Comparison of ENCODE assay signal across 8 cellular contexts in the genomic region with DNA sequence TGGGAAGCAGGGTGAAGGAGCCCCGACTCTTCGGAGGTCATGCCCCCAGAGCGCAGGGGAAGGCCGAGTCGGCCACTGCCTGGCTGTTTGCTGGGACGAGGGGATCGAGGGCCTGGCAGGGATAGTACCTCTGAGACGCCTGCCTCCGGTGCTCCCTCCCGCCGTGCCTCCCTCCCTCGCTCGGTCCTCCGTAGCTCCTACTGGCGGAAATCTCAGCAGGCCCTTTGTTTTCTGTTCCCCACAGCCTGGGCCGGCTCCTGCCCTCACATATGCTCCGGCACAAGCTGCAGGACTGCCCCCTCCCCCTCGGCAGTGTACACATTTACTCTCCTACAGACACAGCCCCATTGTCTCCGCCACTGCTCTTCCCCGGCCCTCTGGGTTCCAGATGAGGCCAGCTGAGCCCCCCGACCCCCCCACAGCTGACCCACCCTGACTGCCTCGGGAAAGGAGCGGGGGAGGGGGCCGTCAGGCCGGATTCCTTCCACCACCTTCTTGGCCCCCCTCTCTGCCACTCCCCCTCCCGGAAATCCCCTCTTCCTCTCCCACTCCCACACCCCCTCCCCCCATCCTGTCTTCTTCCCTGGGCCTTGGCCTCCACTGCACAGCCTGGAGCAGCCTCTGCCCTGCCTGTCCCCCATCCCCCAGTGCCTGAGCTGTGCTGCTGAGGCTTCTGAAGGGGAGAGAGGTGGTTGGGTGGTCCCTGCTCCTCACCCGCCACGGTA. TPM values are rescaled to one million over a fixed set of nuclear protein-coding genes. Genes with fewer than 3 reads are reported as not detected.
DNase-seq lines count a peak whose midpoint lies in the region; ATAC-seq and TF ChIP-seq lines count a peak whose summit lies in the region.

No MANE protein-coding gene starts in this region.

- H3K4me3 ChIP-seq in GM06990 (replicated peaks; ENCODE audit: low read depth, low read length) (peak overlapping the region; percentile 72), gastroesophageal sphincter (peak overlapping the region; percentile 65 to 79), neuron (ENCODE audit: low read length) (peak overlapping the region; percentile 97)

- H3K4me1 ChIP-seq in gastroesophageal sphincter (peaks cover 0 to 62% (median 15%) of the 10 kb centered on the region in 3 donors), neuron (ENCODE audit: insufficient read depth, low read length) (peaks cover 27% of the 10 kb centered on the region)

- ATAC-seq in gastroesophageal sphincter: no peak
- ATAC-seq in GM21447 (IDR thresholded peaks at IDR 0.05; ENCODE audit: unreplicated experiment): no peak

- peaks cover 57% of the 10 kb centered on the region for H3K36me3 Mint-ChIP-seq in activated T-helper 2 cell treated with anti-CD3 and anti-CD28 coated beads, Interferon-gamma antibody, Interleukin-2, Interleukin-4, amounts not matched to agents 10 μg/mL and 5 μg/mL and 100 μg/mL, durations not matched to agents 14 hours and 24 hours and 36 hours (ENCODE audit: low read depth)

- DNase-seq in GM06990 (ENCODE audit: extremely low read depth, insufficient read length) (peak; percentile 55), NCI-H146 treated with DMSO at 0.1 percent for 48 hours (lab: John Stamatoyannopoulos, UW; ENCODE audit: unreplicated experiment) (peak; percentile 57), HEK293T (ENCODE audit: extremely low spot score) (no peak), cerebellar nuclear complex (lab: John Stamatoyannopoulos, UW) (no peak)
- peak; percentile 32 for DNase-seq in activated T-helper 2 cell treated with anti-CD3 and anti-CD28 coated beads, Interferon-gamma antibody, Interleukin-2, Interleukin-4, amounts not matched to agents 10 μg/mL and 5 μg/mL and 100 μg/mL, durations not matched to agents 14 hours and 24 hours and 36 hours (ENCODE audit: low spot score)

- H3K27me3 ChIP-seq in GM06990 (replicated peaks; ENCODE audit: control insufficient read depth, insufficient read depth, low read length) (no peaks in the 10 kb centered on the region), gastroesophageal sphincter (no peaks in the 10 kb centered on the region), neuron (ENCODE audit: insufficient read depth, low read length) (no peaks in the 10 kb centered on the region)

- intact Hi-C loops in activated T-helper 2 cell treated with anti-CD3 and anti-CD28 coated beads, Interferon-gamma antibody, Interleukin-2, Interleukin-4, amounts not matched to agents 10 μg/mL and 5 μg/mL and 100 μg/mL, durations not matched to agents 14 hours and 24 hours and 36 hours (cut with micrococcal nuclease): no loop called here

- no peaks in the 10 kb centered on the region for H3K27me3 Mint-ChIP-seq in activated T-helper 2 cell treated with anti-CD3 and anti-CD28 coated beads, Interferon-gamma antibody, Interleukin-2, Interleukin-4, amounts not matched to agents 10 μg/mL and 5 μg/mL and 100 μg/mL, durations not matched to agents 14 hours and 24 hours and 36 hours (ENCODE audit: low read depth)

- 3% methylated on average over 17 of the region's 28 CpGs; no CpG with 5 or more reads in 1 of the 2 donors for WGBS in gastroesophageal sphincter (ENCODE audit: low coverage in 1 of 2), 2 donors

- TF ChIP-seq POLR2A in gastroesophageal sphincter (IDR thresholded peaks at IDR 0.05): no peak

- peaks cover 22% of the 10 kb centered on the region for H3K4me1 Mint-ChIP-seq in activated T-helper 2 cell treated with anti-CD3 and anti-CD28 coated beads, Interferon-gamma antibody, Interleukin-2, Interleukin-4, amounts not matched to agents 10 μg/mL and 5 μg/mL and 100 μg/mL, durations not matched to agents 14 hours and 24 hours and 36 hours (ENCODE audit: low read depth)

- CTCF ChIA-PET in HEK293T (lab: Yijun Ruan, JAX): interaction anchor here (1.7 to 9.3 kb wide), 2 partner anchors 18 to 19 kb away, joined by 4 to 185 read pairs; a partner anchor contains a TSS

- peak overlapping the region; percentile 90 for H3K4me3 Mint-ChIP-seq in activated T-helper 2 cell treated with anti-CD3 and anti-CD28 coated beads, Interferon-gamma antibody, Interleukin-2, Interleukin-4, amounts not matched to agents 10 μg/mL and 5 μg/mL and 100 μg/mL, durations not matched to agents 14 hours and 24 hours and 36 hours (ENCODE audit: low read depth)

- H3K27ac Mint-ChIP-seq in activated T-helper 2 cell treated with anti-CD3 and anti-CD28 coated beads, Interferon-gamma antibody, Interleukin-2, Interleukin-4, amounts not matched to agents 10 μg/mL and 5 μg/mL and 100 μg/mL, durations not matched to agents 14 hours and 24 hours and 36 hours: peak overlapping the region; percentile 81

- TF ChIP-seq CTCF in GM06990 (IDR thresholded peaks at IDR 0.05; ENCODE audit: insufficient read depth, low read length, poor library complexity, severe bottlenecking) (no peak), gastroesophageal sphincter (IDR thresholded peaks at IDR 0.05) (peak in 1 of 4 experiments; percentile 15)

- no peaks in the 10 kb centered on the region for H3K9me3 ChIP-seq in gastroesophageal sphincter
- H3K9me3 ChIP-seq in neuron (ENCODE audit: low read length): no peaks in the 10 kb centered on the region

- H3K36me3 ChIP-seq in GM06990 (ENCODE audit: control insufficient read depth, insufficient read depth, low read length) (peaks cover 40% of the 10 kb centered on the region), gastroesophageal sphincter (peaks cover 0 to 27% of the 10 kb centered on the region in 2 donors), neuron (ENCODE audit: insufficient read depth, low read length) (peaks cover 42% of the 10 kb centered on the region)

- TF ChIP-seq EP300 in gastroesophageal sphincter (IDR thresholded peaks at IDR 0.05): no peak

- no peak overlapping the region for H2AFZ ChIP-seq in neuron (ENCODE audit: low read depth, low read length)

- peak overlapping the region; percentile 49 to 92 (median 89) for H3K27ac ChIP-seq in gastroesophageal sphincter

- POLR2A ChIA-PET in HEK293T (lab: Yijun Ruan, JAX): interaction anchor here (0.8 to 17.2 kb wide), 10 partner anchors 10 to 204 kb away, joined by 3 to 409 read pairs (median 4); a partner anchor contains a TSS

- no peaks in the 10 kb centered on the region for H3K9me3 Mint-ChIP-seq in activated T-helper 2 cell treated with anti-CD3 and anti-CD28 coated beads, Interferon-gamma antibody, Interleukin-2, Interleukin-4, amounts not matched to agents 10 μg/mL and 5 μg/mL and 100 μg/mL, durations not matched to agents 14 hours and 24 hours and 36 hours

TF ChIP-seq in HEK293T, 16 proteins besides CTCF, POLR2A, EP300 and RAD21:
- no peak for TF ChIP-seq HDGF (IDR thresholded peaks at IDR 0.05; ENCODE audit: borderline replicate concordance)
- no peak for TF ChIP-seq LEF1 (IDR thresholded peaks at IDR 0.05; ENCODE audit: borderline replicate concordance)

RNA-seq across cellular contexts. Expression of a gene that starts 1.4 kb away (rescaled TPM):
- 125 and 129 TPM in 2 replicates for total RNA-seq in activated T-helper 2 cell treated with anti-CD3 and anti-CD28 coated beads, Interferon-gamma antibody, Interleukin-2, Interleukin-4, amounts not matched to agents 10 μg/mL and 5 μg/mL and 100 μg/mL, durations not matched to agents 14 hours and 24 hours and 36 hours
- 10 to 100 TPM in 1 of 4 donors, 1 to 10 TPM in 3; 3.4 to 10.8 (median 4.7) TPM for total RNA-seq in gastroesophageal sphincter

RNA-seq across cellular contexts. Expression of a gene that starts 16.6 kb away (rescaled TPM):
- 3.6 and 4.2 TPM in 2 replicates for total RNA-seq in activated T-helper 2 cell treated with anti-CD3 and anti-CD28 coated beads, Interferon-gamma antibody, Interleukin-2, Interleukin-4, amounts not matched to agents 10 μg/mL and 5 μg/mL and 100 μg/mL, durations not matched to agents 14 hours and 24 hours and 36 hours
- total RNA-seq in gastroesophageal sphincter: 1 to 10 TPM in 2 of 4 donors, under 1 TPM in 1, not detected in 1; 0.94 to 2.0 (median 1.8) TPM

RNA-seq across cellular contexts. Expression of a gene that starts 19.2 kb away (rescaled TPM):
- total RNA-seq in activated T-helper 2 cell treated with anti-CD3 and anti-CD28 coated beads, Interferon-gamma antibody, Interleukin-2, Interleukin-4, amounts not matched to agents 10 μg/mL and 5 μg/mL and 100 μg/mL, durations not matched to agents 14 hours and 24 hours and 36 hours: 8.0 and 8.2 TPM in 2 replicates
- total RNA-seq in gastroesophageal sphincter: 1 to 10 TPM in 2 of 4 donors, not detected in 2; 1.1 to 2.8 TPM

RNA-seq across cellular contexts. Expression of a gene that starts 25.4 kb away (rescaled TPM):
- 1,712 and 1,733 TPM in 2 replicates for total RNA-seq in activated T-helper 2 cell treated with anti-CD3 and anti-CD28 coated beads, Interferon-gamma antibody, Interleukin-2, Interleukin-4, amounts not matched to agents 10 μg/mL and 5 μg/mL and 100 μg/mL, durations not matched to agents 14 hours and 24 hours and 36 hours
- 100 to 1,000 TPM; 317 to 834 (median 683) TPM for total RNA-seq in gastroesophageal sphincter

RNA-seq across cellular contexts. Expression of a gene that starts 27.5 kb away (rescaled TPM):
- total RNA-seq in activated T-helper 2 cell treated with anti-CD3 and anti-CD28 coated beads, Interferon-gamma antibody, Interleukin-2, Interleukin-4, amounts not matched to agents 10 μg/mL and 5 μg/mL and 100 μg/mL, durations not matched to agents 14 hours and 24 hours and 36 hours: 19.4 and 21.5 TPM in 2 replicates
- total RNA-seq in gastroesophageal sphincter: 100 to 1,000 TPM; 185 to 219 (median 196) TPM

Comparison
In these comparisons a context has a peak if more than half of its experiments do, and no peak if none do; other contexts are left out.
1. DNase-seq: peak in GM06990 (single experiment), NCI-H146 treated with DMSO at 0.1 percent for 48 hours (single experiment) and activated T-helper 2 cell treated with anti-CD3 and anti-CD28 coated beads, Interferon-gamma antibody, Interleukin-2, Interleukin-4, amounts not matched to agents 10 μg/mL and 5 μg/mL and 100 μg/mL, durations not matched to agents 14 hours and 24 hours and 36 hours (single experiment); none in HEK293T (single experiment) and cerebellar nuclear complex (0 of 2).
2. RNA of a gene that starts 1.4 kb away (total RNA-seq): 125 to 129 TPM in activated T-helper 2 cell treated with anti-CD3 and anti-CD28 coated beads, Interferon-gamma antibody, Interleukin-2, Interleukin-4, amounts not matched to agents 10 μg/mL and 5 μg/mL and 100 μg/mL, durations not matched to agents 14 hours and 24 hours and 36 hours; 3.4 to 10.8 TPM in gastroesophageal sphincter; every median in the first group is over 10 times any median in the second.
3. Peak in every context shown above with its lines, with median percentiles within 50 percentile points of each other: H3K4me3 ChIP-seq.